Comparison of ENCODE assay signal across 11 cellular contexts in genomic region chrX:129779086-129779672, GRCh38. TPM values are rescaled to one million over a fixed set of nuclear protein-coding genes. Genes with fewer than 3 reads are reported as not detected.
DNase-seq lines count a peak whose midpoint lies in the region; ATAC-seq, FAIRE-seq and TF ChIP-seq lines count a peak whose summit lies in the region.
"Had no signal": no experiment of that assay in that cellular context is flagged by ENCODE, and none has a peak within 500 bp of the region (broad histone marks: within the 10 kb centered on the region; RNA-seq: fewer than 3 reads in every experiment).

No MANE protein-coding gene starts in this region.

- no peak for ATAC-seq in stimulated activated naive B cell treated with anti-CD40 and anti-IgM and Interleukin-4, amounts not matched to agents 10 μg/mL and 1 μg/mL and 100 μg/mL, for 72 hours (replicated peaks)
- no peak for ATAC-seq in right cardiac atrium

- H3K27me3 ChIP-seq in OCI-LY3 (ENCODE audit: low read depth, low read length) (no peaks in the 10 kb centered on the region), duodenal mucosa (ENCODE audit: control insufficient read depth in 1 of 2, insufficient read depth in 2 of 2, low read length in 2 of 2) (no peaks in the 10 kb centered on the region), right cardiac atrium (ENCODE audit: control insufficient read depth, insufficient read depth) (no peaks in the 10 kb centered on the region)

- no peaks in the 10 kb centered on the region for H3K27me3 Mint-ChIP-seq in activated T-cell treated with anti-CD3 and anti-CD28 coated beads, Interleukin-2, amount 50 U/mL, for 24 hours
- H3K27me3 Mint-ChIP-seq in stimulated activated naive B cell treated with anti-CD40 and anti-IgM and Interleukin-4, amounts not matched to agents 10 μg/mL and 1 μg/mL and 100 μg/mL, for 72 hours, result no peaks in the 10 kb centered on the region

- no peak for FAIRE-seq in HTR-8/SVneo (lab: Jason Lieb, UNC)

- H3K9me3 Mint-ChIP-seq in activated T-cell treated with anti-CD3 and anti-CD28 coated beads, Interleukin-2, amount 50 U/mL, for 24 hours, result no peaks in the 10 kb centered on the region
- peaks cover 0 to 5% of the 10 kb centered on the region in 2 donors for H3K9me3 Mint-ChIP-seq in stimulated activated naive B cell treated with anti-CD40 and anti-IgM and Interleukin-4, amounts not matched to agents 10 μg/mL and 1 μg/mL and 100 μg/mL, for 72 hours

- peaks cover 24% of the 10 kb centered on the region for H3K36me3 ChIP-seq in OCI-LY3 (replicated peaks; ENCODE audit: low read depth, low read length)
- H3K36me3 ChIP-seq in duodenal mucosa (ENCODE audit: control insufficient read depth in 1 of 2, insufficient read depth in 2 of 2, low read length in 2 of 2), result no peaks in the 10 kb centered on the region

- intact Hi-C loops in right cardiac atrium (cut with DNase I), result no loop called here

- H3K79me2 ChIP-seq in OCI-LY3 (ENCODE audit: low read length), result peaks cover 63% of the 10 kb centered on the region

- H3K9ac ChIP-seq in OCI-LY3 (ENCODE audit: low read length) (peak overlapping the region; percentile 98), duodenal mucosa (ENCODE audit: low read depth in 1 of 2, low read length in 2 of 2) (no peak overlapping the region)

- TF ChIP-seq CTCF in OCI-LY3 (IDR thresholded peaks at IDR 0.05; ENCODE audit: low read depth, low read length), result no peak

- H3K4me1 ChIP-seq in OCI-LY3 (ENCODE audit: low read length), result peaks cover 79% of the 10 kb centered on the region
- H3K4me1 ChIP-seq in duodenal mucosa (ENCODE audit: control insufficient read depth in 1 of 2, insufficient read depth in 2 of 2, low read length in 2 of 2), result peaks cover 13 to 21% of the 10 kb centered on the region in 2 donors
- H3K4me1 ChIP-seq in right cardiac atrium (ENCODE audit: control insufficient read depth, insufficient read depth, low read length), result no peaks in the 10 kb centered on the region

- peak overlapping the region; percentile 77 for H3K4me2 ChIP-seq in OCI-LY3 (ENCODE audit: low read length)

- H3K27ac ChIP-seq in OCI-LY3 (ENCODE audit: low read length) (peak overlapping the region; percentile 93), duodenal mucosa (ENCODE audit: low read depth, low read length) (peak overlapping the region; percentile 10), right cardiac atrium (ENCODE audit: low read length) (no peak overlapping the region)

- peaks cover 24% of the 10 kb centered on the region for H4K20me1 ChIP-seq in OCI-LY3 (ENCODE audit: insufficient read depth, low read length)

- peaks cover 75% of the 10 kb centered on the region for H3K4me1 Mint-ChIP-seq in activated T-cell treated with anti-CD3 and anti-CD28 coated beads, Interleukin-2, amount 50 U/mL, for 24 hours (ENCODE audit: low read depth)
- peaks cover 52 to 65% of the 10 kb centered on the region in 2 donors for H3K4me1 Mint-ChIP-seq in stimulated activated naive B cell treated with anti-CD40 and anti-IgM and Interleukin-4, amounts not matched to agents 10 μg/mL and 1 μg/mL and 100 μg/mL, for 72 hours

- DNase-seq in activated T-cell treated with anti-CD3 and anti-CD28 coated beads, Interleukin-2, amount 50 U/mL, for 24 hours, result no peak
- no peak for DNase-seq in activated T-cell treated with anti-CD3 and anti-CD28 coated beads, Interleukin-2, amount 50 U/mL, for 1 hour
- no peak for DNase-seq in stimulated activated naive B cell treated with anti-CD40 and anti-IgM and Interleukin-4, amounts not matched to agents 10 μg/mL and 1 μg/mL and 100 μg/mL, for 72 hours
- DNase-seq in HTR-8/SVneo (ENCODE audit: insufficient read length, low spot score) (no peak), right cardiac atrium (no peak), NAMALWA (ENCODE audit: low spot score) (no peak)
- DNase-seq: H9, mesendoderm had no signal

- H3K9me3 ChIP-seq in OCI-LY3 (ENCODE audit: insufficient read depth, low read length) (no peaks in the 10 kb centered on the region), duodenal mucosa (ENCODE audit: control insufficient read depth in 1 of 2, low read length in 2 of 2) (no peaks in the 10 kb centered on the region), right cardiac atrium (ENCODE audit: control insufficient read depth, low read length) (no peaks in the 10 kb centered on the region)

- peaks cover 42% of the 10 kb centered on the region for H3K36me3 Mint-ChIP-seq in activated T-cell treated with anti-CD3 and anti-CD28 coated beads, Interleukin-2, amount 50 U/mL, for 24 hours (ENCODE audit: low read depth)
- H3K36me3 Mint-ChIP-seq in stimulated activated naive B cell treated with anti-CD40 and anti-IgM and Interleukin-4, amounts not matched to agents 10 μg/mL and 1 μg/mL and 100 μg/mL, for 72 hours, result peaks cover 24 to 36% of the 10 kb centered on the region in 2 donors

- H3K4me3 Mint-ChIP-seq in activated T-cell treated with anti-CD3 and anti-CD28 coated beads, Interleukin-2, amount 50 U/mL, for 24 hours, result peak overlapping the region; percentile 88
- H3K4me3 Mint-ChIP-seq in stimulated activated naive B cell treated with anti-CD40 and anti-IgM and Interleukin-4, amounts not matched to agents 10 μg/mL and 1 μg/mL and 100 μg/mL, for 72 hours, result peak overlapping the region; percentile 77 to 97
- H3K4me3 Mint-ChIP-seq: H9 had no signal

- H3K4me3 ChIP-seq in OCI-LY3 (ENCODE audit: low read length), result peak overlapping the region; percentile 91
- H3K4me3 ChIP-seq in duodenal mucosa (ENCODE audit: low read depth in 1 of 2, low read length in 2 of 2), result peak overlapping the region; percentile 17 to 40
- H3K4me3 ChIP-seq in right cardiac atrium (ENCODE audit: low read length), result no peak overlapping the region

- WGBS in right cardiac atrium, result 89% methylated on average over 7 of the region's 7 CpGs

- no peak overlapping the region for H2AFZ ChIP-seq in OCI-LY3 (ENCODE audit: low read depth, low read length)

- H3K27ac Mint-ChIP-seq in activated T-cell treated with anti-CD3 and anti-CD28 coated beads, Interleukin-2, amount 50 U/mL, for 24 hours, result peak overlapping the region; percentile 89
- H3K27ac Mint-ChIP-seq in stimulated activated naive B cell treated with anti-CD40 and anti-IgM and Interleukin-4, amounts not matched to agents 10 μg/mL and 1 μg/mL and 100 μg/mL, for 72 hours, result peak overlapping the region; percentile 87
- H3K27ac Mint-ChIP-seq: H9 had no signal

RNA-seq across cellular contexts. Expression of gene SASH3, which starts 0.6 kb away (rescaled TPM):
- total RNA-seq in right cardiac atrium, result 1 to 10 TPM; 2.1 to 6.0 (median 4.5) TPM
- 0.93 TPM for polyA plus RNA-seq in right cardiac atrium
- total RNA-seq: H9 had no signal
- polyA plus RNA-seq: AG04450 had no signal

RNA-seq across cellular contexts. Expression of gene XPNPEP2, which starts 40.4 kb away (rescaled TPM):
- 1 to 10 TPM; 2.4 to 4.1 (median 3.2) TPM for total RNA-seq in right cardiac atrium
- polyA plus RNA-seq in right cardiac atrium, result 1.3 TPM
